In genomic region chr2:75146903-75147332, GRCh38 we compare ENCODE assay signal across 1 cellular context.
TF ChIP-seq lines count a peak whose summit lies in the region.

No MANE protein-coding gene starts in this region.

TF ChIP-seq in HepG2, 621 proteins besides CTCF, POLR2A, EP300 and RAD21 (continued from another document):
- TF ChIP-seq GLMP (CRISPR knock-in tag; IDR thresholded peaks at IDR 0.05; ENCODE audit: borderline replicate concordance) (no peak), LCORL (IDR thresholded peaks at IDR 0.05) (peak; percentile 37; the same call in 1 of the 2 replicates), LCORL (CRISPR knock-in tag; IDR thresholded peaks at IDR 0.05) (no peak), WIZ (CRISPR knock-in tag; IDR thresholded peaks at IDR 0.05) (no peak), ARID5B (CRISPR knock-in tag; IDR thresholded peaks at IDR 0.05) (0 out of 2 replicates have a peak, but pooled peaks have one; percentile 23), CEBPG (CRISPR knock-in tag; IDR thresholded peaks at IDR 0.05) (peak; percentile 71)
